25 cellular contexts compared by ENCODE assay signal in genomic region chr6:106611030-106611429, GRCh38.
"Had no signal": no experiment of that assay in that cellular context is flagged by ENCODE, and none has a peak within 500 bp of the region (broad histone marks: within the 10 kb centered on the region; RNA-seq: fewer than 3 reads in every experiment).

No MANE protein-coding gene starts in this region.

- ATAC-seq: stimulated activated effector memory CD8-positive, alpha-beta T cell treated with anti-CD3 and anti-CD28 coated beads, Interleukin-12 subunit alpha, Interleukin-12 subunit beta, amount 100 ng/mL, for 72 hours; stimulated activated memory B cell treated with anti-CD40 and anti-IgM and Interleukin-4, amounts not matched to agents 10 μg/mL and 1 μg/mL and 100 μg/mL, for 72 hours; stimulated activated naive B cell treated with anti-CD40 and anti-IgM and Interleukin-4, amounts not matched to agents 10 μg/mL and 1 μg/mL and 100 μg/mL, for 72 hours; stimulated activated naive CD8-positive, alpha-beta T cell treated with anti-CD3 and anti-CD28 coated beads, Interleukin-15, amount 100 ng/mL, for 72 hours; stimulated activated naive CD8-positive, alpha-beta T cell treated with anti-CD3 and anti-CD28 coated beads, Interleukin-15, Interleukin-2, amounts not matched to agents 100 U/mL and 50 U/mL, for 24 hours; upper lobe of right lung had no signal

- H3K4me1 ChIP-seq: stomach, suprapubic skin, testis, tibial artery, tibial nerve, transverse colon, upper lobe of left lung, upper lobe of right lung, uterus, vagina had no signal

- H3K4me3 ChIP-seq: stomach, suprapubic skin, testis, thoracic aorta, thyroid gland, tibial artery, tibial nerve, transverse colon, upper lobe of left lung, upper lobe of right lung, uterus, vagina had no signal

- H3K9me3 ChIP-seq: stomach, suprapubic skin, testis, thoracic aorta, thyroid gland, tibial artery, tibial nerve, transverse colon, upper lobe of left lung, upper lobe of right lung, uterus, vagina had no signal

- DNase-seq: stimulated activated CD4-positive, alpha-beta T cell treated with anti-CD3 and anti-CD28 coated beads, Interleukin-2, amount 100 ng/mL, for 48 hours; stimulated activated CD4-positive, alpha-beta T cell treated with anti-CD3 and anti-CD28 coated beads, Interleukin-4, amount 100 ng/mL, for 1 hour; stimulated activated CD4-positive, alpha-beta T cell treated with anti-CD3 and anti-CD28 coated beads, Interleukin-4, amount 100 ng/mL, for 24 hours; stimulated activated CD4-positive, alpha-beta T cell treated with anti-CD3 and anti-CD28 coated beads, Interleukin-4, amount 100 ng/mL, for 4 hours; stimulated activated CD8-positive, alpha-beta memory T cell treated with anti-CD3 and anti-CD28 coated beads, Interleukin-4, amount 100 ng/mL, for 48 hours; stimulated activated naive B cell treated with anti-CD40 and anti-IgM and Interleukin-4, amounts not matched to agents 10 μg/mL and 1 μg/mL and 100 μg/mL, for 72 hours; stimulated activated naive CD4-positive, alpha-beta T cell; stimulated activated naive CD4-positive, alpha-beta T cell treated with Interleukin-2 at 50 U/mL for 16 hours; stimulated activated naive CD8-positive, alpha-beta T cell treated with anti-CD3 and anti-CD28 coated beads, Interleukin-15, amount 100 ng/mL, for 72 hours; stimulated activated naive CD8-positive, alpha-beta T cell treated with anti-CD3 and anti-CD28 coated beads, Interleukin-15, Interleukin-2, amounts not matched to agents 100 U/mL and 50 U/mL, for 24 hours; stomach; testis; thyroid gland; tibial artery; transverse colon; trophoblast cell; upper lobe of left lung; upper lobe of right lung; uterus had no signal

- H3K27me3 ChIP-seq: stomach, suprapubic skin, testis, thyroid gland, tibial artery, tibial nerve, transverse colon, upper lobe of left lung, upper lobe of right lung, uterus, vagina had no signal

- H3K27ac ChIP-seq: stomach, suprapubic skin, testis, thoracic aorta, thyroid gland, tibial artery, tibial nerve, transverse colon, upper lobe of left lung, upper lobe of right lung, uterus, vagina had no signal

- H3K36me3 ChIP-seq: suprapubic skin, thoracic aorta, thyroid gland, transverse colon, upper lobe of left lung, upper lobe of right lung, uterus, vagina had no signal
